In genomic region chr3:153305189-153305588, GRCh38 we compare ENCODE assay signal across 18 cellular contexts.
"Had no signal": no experiment of that assay in that cellular context is flagged by ENCODE, and none has a peak within 500 bp of the region (broad histone marks: within the 10 kb centered on the region; RNA-seq: fewer than 3 reads in every experiment).

No MANE protein-coding gene starts in this region.

- H3K4me3 ChIP-seq: cardiac muscle cell, esophagus squamous epithelium, stomach, testis had no signal

- DNase-seq: activated CD4-positive, alpha-beta T cell treated with anti-CD3 and anti-CD28 coated beads, Interleukin-2, amount 10 ng/mL, durations not matched to agents 24 days and 14 days; activated CD8-positive, alpha-beta T cell treated with anti-CD3 and anti-CD28 coated beads for 36 hours; activated naive CD4-positive, alpha-beta T cell; activated naive CD8-positive, alpha-beta T cell treated with anti-CD3 and anti-CD28 coated beads for 36 hours; activated T-cell treated with anti-CD3 and anti-CD28 coated beads, Interleukin-2, amount 50 U/mL, for 1 hour; amygdala; effector memory CD4-positive, alpha-beta T cell; esophagus squamous epithelium; left colon; right cardiac atrium; small intestine; stimulated activated CD4-positive, alpha-beta T cell treated with anti-CD3 and anti-CD28 coated beads, Interleukin-4, amount 100 ng/mL, for 1 hour; stomach; T-cell; testis had no signal

- ATAC-seq: activated CD8-positive, alpha-beta T cell treated with anti-CD3 and anti-CD28 coated beads for 36 hours; activated T-helper 17 cell treated with anti-CD3 and anti-CD28 coated beads, Interleukin-2, amount 50 U/mL, for 72 hours; left colon; right cardiac atrium; stimulated activated effector memory CD8-positive, alpha-beta T cell treated with anti-CD3 and anti-CD28 coated beads, Interleukin-12 subunit alpha, Interleukin-12 subunit beta, amount 100 ng/mL, for 72 hours; T-cell had no signal
